ENCODE assay signal across 16 cellular contexts in genomic region chr17:58911741-58912343, GRCh38.
A peak's percentile ranks its signal among the peaks of the same experiment; 100 is the strongest.
DNase-seq lines count a peak whose midpoint lies in the region; ATAC-seq and TF ChIP-seq lines count a peak whose summit lies in the region.
"Had no signal": no experiment of that assay in that cellular context is flagged by ENCODE, and none has a peak within 500 bp of the region (broad histone marks: within the 10 kb centered on the region; RNA-seq: fewer than 3 reads in every experiment).

No MANE protein-coding gene starts in this region.

- H3K79me2 ChIP-seq in HCT116 (ENCODE audit: insufficient read depth, low read length) (no peaks in the 10 kb centered on the region), fibroblast of lung (ENCODE audit: control insufficient read depth, insufficient read depth, low read length) (no peaks in the 10 kb centered on the region), smooth muscle cell (ENCODE audit: low read depth) (no peaks in the 10 kb centered on the region)

- H2AFZ ChIP-seq in HCT116 (ENCODE audit: low read depth, low read length, poor library complexity, severe bottlenecking) = no peak overlapping the region
- H2AFZ ChIP-seq in fibroblast of lung (ENCODE audit: low read length) = no peak overlapping the region
- no peak overlapping the region for H2AFZ ChIP-seq in smooth muscle cell (ENCODE audit: low read depth)

- H3K36me3 ChIP-seq in HCT116 (ENCODE audit: control insufficient read depth in 1 of 2, insufficient read depth in 2 of 2, low read length in 2 of 2) = no peaks in the 10 kb centered on the region
- H3K36me3 ChIP-seq in fibroblast of lung (ENCODE audit: control insufficient read depth, insufficient read depth, low read length) = no peaks in the 10 kb centered on the region
- H3K36me3 ChIP-seq in smooth muscle cell (ENCODE audit: low read depth) = no peaks in the 10 kb centered on the region
- no peaks in the 10 kb centered on the region for H3K36me3 ChIP-seq in uterus
- H3K36me3 ChIP-seq: MG63 had no signal

- no peak overlapping the region for H3K4me3 ChIP-seq in HCT116 (replicated peaks in 1 of 2; ENCODE audit: low read depth in 1 of 2, low read length in 2 of 2)
- no peak overlapping the region for H3K4me3 ChIP-seq in fibroblast of lung (replicated peaks in 1 of 4; ENCODE audit: control extremely low read depth in 1 of 4, insufficient read depth in 1 of 4, low read depth in 3 of 4, low read length in 4 of 4)
- H3K4me3 ChIP-seq in smooth muscle cell = no peak overlapping the region
- H3K4me3 ChIP-seq in uterus = no peak overlapping the region
- H3K4me3 ChIP-seq: MG63 had no signal

- no peaks in the 10 kb centered on the region for H3K9me2 ChIP-seq in HCT116 (ENCODE audit: insufficient read depth)

- WGBS in smooth muscle cell (ENCODE audit: low lambda C conversion rate) = 73% methylated on average over 8 of the region's 8 CpGs

- no peak overlapping the region for H3K27ac ChIP-seq in HCT116 (ENCODE audit: low read depth, low read length)
- no peak overlapping the region for H3K27ac ChIP-seq in fibroblast of lung (ENCODE audit: insufficient read depth, low read length)
- H3K27ac ChIP-seq in smooth muscle cell (ENCODE audit: low read depth) = peak overlapping the region; percentile 1
- H3K27ac ChIP-seq in uterus = no peak overlapping the region

- CTCF ChIA-PET in HCT116 (lab: Charles Lee) = no interaction called here

- no peak for ATAC-seq in HCT116

- TF ChIP-seq POLR2A in HCT116 (IDR thresholded peaks at IDR 0.05; ENCODE audit: borderline replicate concordance, extremely low read depth, insufficient read depth, insufficient read length) = no peak
- no peak for TF ChIP-seq POLR2A in uterus (IDR thresholded peaks at IDR 0.05)

- H3K9ac ChIP-seq in HCT116 (ENCODE audit: low read length) (no peak overlapping the region), fibroblast of lung (ENCODE audit: insufficient read depth, low read length) (no peak overlapping the region), smooth muscle cell (ENCODE audit: low read depth) (no peak overlapping the region)

- POLR2A ChIA-PET in HCT116 (lab: Charles Lee) = no interaction called here

- TF ChIP-seq RAD21 in HCT116 (IDR thresholded peaks at IDR 0.05; ENCODE audit: low read depth) = no peak

- H3K27me3 ChIP-seq in HCT116 (ENCODE audit: insufficient read depth, low read length) (no peaks in the 10 kb centered on the region), fibroblast of lung (ENCODE audit: control insufficient read depth, insufficient read depth, low read length) (no peaks in the 10 kb centered on the region), smooth muscle cell (ENCODE audit: low read depth) (no peaks in the 10 kb centered on the region), uterus (no peaks in the 10 kb centered on the region)
- H3K27me3 ChIP-seq: MG63 had no signal

- RAD21 ChIA-PET in HCT116 (lab: Charles Lee; ENCODE audit: low non-redundant PET in 1 of 2, low total read pairs in 2 of 2, uncharacterized antibody in 2 of 2, unreplicated experiment in 2 of 2) = no interaction called here

- H4K20me1 ChIP-seq in HCT116 (ENCODE audit: insufficient read depth) = no peaks in the 10 kb centered on the region
- no peaks in the 10 kb centered on the region for H4K20me1 ChIP-seq in fibroblast of lung (ENCODE audit: control insufficient read depth, extremely low read depth, insufficient read depth, low read length)
- H4K20me1 ChIP-seq in smooth muscle cell (ENCODE audit: low read depth) = no peaks in the 10 kb centered on the region

- H3K4me2 ChIP-seq in HCT116 (ENCODE audit: low read length) (no peak overlapping the region), fibroblast of lung (ENCODE audit: extremely low read depth, insufficient read depth, low read length) (no peak overlapping the region), smooth muscle cell (no peak overlapping the region)

- H3K9me3 ChIP-seq in HCT116 (ENCODE audit: control insufficient read depth in 1 of 2, insufficient read depth in 1 of 2, low read depth in 1 of 2, low read length in 2 of 2) (peaks cover 10 to 21% of the 10 kb centered on the region in 2 experiments), fibroblast of lung (ENCODE audit: control insufficient read depth, insufficient read depth, low read depth, low read length) (no peaks in the 10 kb centered on the region), smooth muscle cell (replicated peaks; ENCODE audit: low read depth) (no peaks in the 10 kb centered on the region), uterus (peaks cover 0 to 2% of the 10 kb centered on the region in 2 donors)

- BruUV-seq in HCT116 (replicated peaks; lab: Mats Ljungman, UMichigan) = no TSS peak

- no peaks in the 10 kb centered on the region for H3F3A ChIP-seq in smooth muscle cell (ENCODE audit: low read depth)

- intact Hi-C loops in HCT116 (cut with micrococcal nuclease) (no loop called here), uterus (cut with DNase I; ENCODE audit: low total_unique reads) (no loop called here)

- DNase-seq in HCT116 (ENCODE audit: low read depth, low spot score) (peak; percentile 16), OCI-M1 (lab: John Stamatoyannopoulos, UW) (peak; percentile 16), fibroblast of lung (ENCODE audit: low read depth in 2 of 2) (peak; percentile 8 to 9), smooth muscle cell (lab: John Stamatoyannopoulos, UW; ENCODE audit: unreplicated experiment) (no peak), T-helper 2 cell (no peak), NCI-H345 (lab: John Stamatoyannopoulos, UW) (no peak), uterus (no peak)
- DNase-seq: Karpas-422, MG63, NCI-H1048, NCI-H1436, NCI-H2029, NCI-H2171 treated with DMSO at 0.1 percent for 48 hours, NCI-H446 treated with DMSO at 0.1 percent for 48 hours, Right ventricle myocardium superior, SW 1271 had no signal

- H3K4me1 ChIP-seq in HCT116 (ENCODE audit: control insufficient read depth in 1 of 2, insufficient read depth in 2 of 2, low read length in 2 of 2) = no peaks in the 10 kb centered on the region
- no peaks in the 10 kb centered on the region for H3K4me1 ChIP-seq in fibroblast of lung (ENCODE audit: control insufficient read depth, extremely low read depth, insufficient read depth, low read length)
- peaks cover 16% of the 10 kb centered on the region for H3K4me1 ChIP-seq in smooth muscle cell (ENCODE audit: low read depth)
- H3K4me1 ChIP-seq in uterus = no peaks in the 10 kb centered on the region

- TF ChIP-seq CTCF in HCT116 (IDR thresholded peaks at IDR 0.05 in 2 of 3, conservative IDR thresholded peaks at IDR 0.05 in 1 of 3; ENCODE audit: borderline replicate concordance in 1 of 3, insufficient read depth in 1 of 3, low read depth in 2 of 3, low read length in 2 of 3) = no peak
- no peak for TF ChIP-seq CTCF in fibroblast of lung (conservative IDR thresholded peaks at IDR 0.05 in 1 of 2, IDR thresholded peaks at IDR 0.05 in 1 of 2; ENCODE audit: low read depth in 1 of 2, low read length in 2 of 2)
- no peak for TF ChIP-seq CTCF in smooth muscle cell (IDR thresholded peaks at IDR 0.05; ENCODE audit: borderline replicate concordance, insufficient read depth, poor library complexity, severe bottlenecking)
- no peak for TF ChIP-seq CTCF in uterus (IDR thresholded peaks at IDR 0.05)

TF ChIP-seq in HCT116, 20 proteins besides CTCF, POLR2A, EP300 and RAD21:
- TF ChIP-seq EZH2phosphoT487 (IDR thresholded peaks at IDR 0.05; ENCODE audit: borderline replicate concordance) (no peak), CBX3 (IDR thresholded peaks at IDR 0.05; ENCODE audit: low read depth) (peak; percentile 96)

Comparison
In these comparisons a context has a peak if more than half of its experiments do, and no peak if none do; other contexts are left out.
1. DNase-seq: peak in HCT116 (single experiment), OCI-M1 (single experiment) and fibroblast of lung (2 of 2); none in smooth muscle cell (single experiment), T-helper 2 cell (0 of 5), NCI-H345 (single experiment) and uterus (0 of 2).